17 cellular contexts compared by ENCODE assay signal in the genomic region with DNA sequence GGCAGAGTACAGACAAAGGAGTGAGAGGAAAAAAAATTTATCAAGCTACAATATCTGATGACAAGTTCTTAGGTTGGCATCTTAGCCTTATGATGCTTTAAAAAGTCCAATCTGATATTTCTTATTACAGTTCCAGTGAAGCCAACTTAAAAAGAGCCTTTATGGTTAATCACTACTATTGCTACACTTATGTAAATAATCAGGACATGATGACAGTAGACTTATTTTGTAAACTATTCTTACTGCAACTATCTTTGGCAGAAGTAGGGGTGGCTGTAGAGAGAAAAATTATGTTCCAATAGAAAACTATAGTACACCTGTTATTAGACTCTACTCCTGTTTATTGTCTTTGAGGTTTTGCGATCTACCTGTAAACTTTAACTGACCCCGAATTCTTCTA. TPM values are rescaled to one million over a fixed set of nuclear protein-coding genes. Genes with fewer than 3 reads are reported as not detected.
DNase-seq lines count a peak whose midpoint lies in the region; ATAC-seq, FAIRE-seq and TF ChIP-seq lines count a peak whose summit lies in the region.
"Had no signal": no experiment of that assay in that cellular context is flagged by ENCODE, and none has a peak within 500 bp of the region (broad histone marks: within the 10 kb centered on the region; RNA-seq: fewer than 3 reads in every experiment).

No MANE protein-coding gene starts in this region.

- H3K36me3 ChIP-seq in right lobe of liver (no peaks in the 10 kb centered on the region), HepG2 (replicated peaks in 1 of 2; ENCODE audit: control insufficient read depth in 1 of 2, insufficient read depth in 2 of 2, low read length in 2 of 2) (no peaks in the 10 kb centered on the region), mesenchymal stem cell (ENCODE audit: control insufficient read depth in 1 of 2, insufficient read depth in 2 of 2, low read depth in 1 of 2, low read length in 2 of 2) (peaks cover 0 to 5% of the 10 kb centered on the region in 2 experiments)

- ATAC-seq in right lobe of liver (peak; percentile 28 to 78 (median 60)), HepG2 (no peak), GM19452 (IDR thresholded peaks at IDR 0.05; ENCODE audit: unreplicated experiment) (no peak)
- no peak for ATAC-seq in activated naive CD8-positive, alpha-beta T cell treated with anti-CD3 and anti-CD28 coated beads, Interleukin-2, amount 50 U/mL, for 24 hours
- ATAC-seq: GM12878 had no signal

- H3K23ac ChIP-seq in mesenchymal stem cell (ENCODE audit: low read length in 2 of 2) = no peak overlapping the region

- H2BK120ac ChIP-seq in mesenchymal stem cell (ENCODE audit: low read depth, low read length) = no peak overlapping the region

- no peak for TF ChIP-seq RAD21 in HepG2 (CRISPR knock-in tag; IDR thresholded peaks at IDR 0.05)

- intact Hi-C loops in right lobe of liver (cut with DNase I) = no loop called here
- intact Hi-C loops in HepG2 (cut with micrococcal nuclease; ENCODE audit: unreplicated experiment) = no loop called here

- no peak for FAIRE-seq in HepG2 (lab: Jason Lieb, UNC)
- FAIRE-seq: GM12878, GM18507 had no signal

- POLR2A ChIA-PET in HepG2 (lab: Yijun Ruan, JAX) = no interaction called here

- H2BK15ac ChIP-seq in mesenchymal stem cell (ENCODE audit: low read depth, poor library complexity, severe bottlenecking) = no peak overlapping the region

- TF ChIP-seq EP300 in HepG2 (IDR thresholded peaks at IDR 0.05; ENCODE audit: low read depth in 2 of 2, low read length in 2 of 2) = no peak
- TF ChIP-seq EP300 in HepG2 (CRISPR knock-in tag; IDR thresholded peaks at IDR 0.05; ENCODE audit: borderline replicate concordance) = no peak

- BruUV-seq in HepG2 (replicated peaks; lab: Mats Ljungman, UMichigan) = no TSS peak

- H3K4me1 ChIP-seq in right lobe of liver (peaks cover 0 to 28% (median 2%) of the 10 kb centered on the region in 4 donors), HepG2 (ENCODE audit: insufficient read depth, low read length) (no peaks in the 10 kb centered on the region), mesenchymal stem cell (ENCODE audit: control insufficient read depth, insufficient read depth, low read depth, low read length) (no peaks in the 10 kb centered on the region)
- H3K4me1 ChIP-seq: BLaER1 treated with 17β-estradiol and CSF1 and Interleukin-3, amounts not matched to agents 10 nM and 100 nM had no signal

- no peak overlapping the region for H4K91ac ChIP-seq in mesenchymal stem cell (ENCODE audit: low read length)

- no peaks in the 10 kb centered on the region for H3K79me1 ChIP-seq in mesenchymal stem cell (replicated peaks; ENCODE audit: low read length, poor library complexity, severe bottlenecking)

- TF ChIP-seq CTCF in right lobe of liver (IDR thresholded peaks at IDR 0.05) (no peak), HepG2 (CRISPR knock-in tag; IDR thresholded peaks at IDR 0.05) (no peak)

- no peak overlapping the region for H2BK12ac ChIP-seq in mesenchymal stem cell (ENCODE audit: low read length in 2 of 2)

- H3K4me2 ChIP-seq in HepG2 (ENCODE audit: low read depth, low read length) (no peak overlapping the region), mesenchymal stem cell (ENCODE audit: low read length, poor library complexity, severe bottlenecking) (no peak overlapping the region)
- H3K4me2 ChIP-seq: BLaER1 treated with 17β-estradiol and CSF1 and Interleukin-3, amounts not matched to agents 10 nM and 100 nM had no signal

- no peaks in the 10 kb centered on the region for H3K27me3 Mint-ChIP-seq in activated naive CD8-positive, alpha-beta T cell treated with anti-CD3 and anti-CD28 coated beads, Interleukin-2, amount 50 U/mL, for 24 hours
- H3K27me3 Mint-ChIP-seq: CD4-positive, CD25-positive, alpha-beta regulatory T cell had no signal

- CTCF ChIA-PET in HepG2 (lab: Yijun Ruan, JAX; ENCODE audit: low intra/inter-chr PET ratio, low total read pairs) = no interaction called here

- no peaks in the 10 kb centered on the region for H4K20me1 ChIP-seq in HepG2 (ENCODE audit: insufficient read depth, low read length)
- H4K20me1 ChIP-seq: BLaER1 treated with 17β-estradiol and CSF1 and Interleukin-3, amounts not matched to agents 10 nM and 100 nM had no signal

- H3K9me3 ChIP-seq in right lobe of liver (no peaks in the 10 kb centered on the region), HepG2 (ENCODE audit: low read length) (no peaks in the 10 kb centered on the region), mesenchymal stem cell (ENCODE audit: control insufficient read depth, low read length) (no peaks in the 10 kb centered on the region)

- no peak overlapping the region for H2AK5ac ChIP-seq in mesenchymal stem cell (ENCODE audit: low read length, severe bottlenecking)

- in situ Hi-C loops in HepG2 (cut with HindIII; ENCODE audit: extremely low pct_ligation_motif_present, low pct_unique_long_range_greater_than_20kb) = no loop called here

- H2AFZ ChIP-seq in HepG2 (ENCODE audit: low read length) (no peak overlapping the region), mesenchymal stem cell (ENCODE audit: low read depth, low read length) (no peak overlapping the region)

- no peak overlapping the region for H3K18ac ChIP-seq in mesenchymal stem cell (ENCODE audit: low read depth in 1 of 2, low read length in 2 of 2)

- no peaks in the 10 kb centered on the region for H3K79me2 ChIP-seq in HepG2 (ENCODE audit: insufficient read depth, low read length)

- H3K27me3 ChIP-seq in right lobe of liver (no peaks in the 10 kb centered on the region), HepG2 (ENCODE audit: control insufficient read depth in 1 of 2, insufficient read depth in 2 of 2, low read length in 2 of 2) (no peaks in the 10 kb centered on the region; a peak in 1 of 5 replicates), mesenchymal stem cell (ENCODE audit: control insufficient read depth in 1 of 2, insufficient read depth in 1 of 2, low read length in 2 of 2) (no peaks in the 10 kb centered on the region)
- H3K27me3 ChIP-seq: BLaER1 treated with 17β-estradiol and CSF1 and Interleukin-3, amounts not matched to agents 10 nM and 100 nM had no signal

- no peak overlapping the region for H3K14ac ChIP-seq in mesenchymal stem cell (ENCODE audit: low read length in 2 of 2)

- peaks cover 12% of the 10 kb centered on the region for H3K9me3 Mint-ChIP-seq in activated naive CD8-positive, alpha-beta T cell treated with anti-CD3 and anti-CD28 coated beads, Interleukin-2, amount 50 U/mL, for 24 hours
- H3K9me3 Mint-ChIP-seq: HFFc6 had no signal

- no peak for DNase-seq in right lobe of liver
- no peak for DNase-seq in HepG2 (ENCODE audit: low spot score)
- peak; percentile 8 for DNase-seq in amniotic epithelial cell (ENCODE audit: low read depth)
- peak; percentile 53 for DNase-seq in fibroblast of gingiva (ENCODE audit: low read depth)
- DNase-seq in mesenchymal stem cell = peak; percentile 17
- no peak for DNase-seq in activated naive CD8-positive, alpha-beta T cell treated with anti-CD3 and anti-CD28 coated beads, Interleukin-2, amount 50 U/mL, for 24 hours
- no peak for DNase-seq in activated CD4-positive, CD25-positive, alpha-beta regulatory T cell (lab: John Stamatoyannopoulos, UW)
- DNase-seq: 8988T; CD4-positive, CD25-positive, alpha-beta regulatory T cell; DMS 273 treated with DMSO at 0.1 percent for 48 hours; GOT3; H9; HFFc6 had no signal

- H3K4me3 ChIP-seq in right lobe of liver (no peak overlapping the region), HepG2 (replicated peaks in 1 of 3; ENCODE audit: insufficient read depth in 1 of 3, low read depth in 2 of 3, low read length in 3 of 3) (no peak overlapping the region), mesenchymal stem cell (ENCODE audit: insufficient read depth in 1 of 2, low read depth in 1 of 2, low read length in 2 of 2) (no peak overlapping the region)
- H3K4me3 ChIP-seq: BLaER1 treated with 17β-estradiol and CSF1 and Interleukin-3, amounts not matched to agents 10 nM and 100 nM; GM12878 had no signal

- no peak overlapping the region for H2BK5ac ChIP-seq in mesenchymal stem cell (ENCODE audit: low read depth, low read length, poor library complexity, severe bottlenecking)

- no peaks in the 10 kb centered on the region for H3K4me1 Mint-ChIP-seq in activated naive CD8-positive, alpha-beta T cell treated with anti-CD3 and anti-CD28 coated beads, Interleukin-2, amount 50 U/mL, for 24 hours

- no peak overlapping the region for H4K8ac ChIP-seq in mesenchymal stem cell (ENCODE audit: low read length)

- H3K4ac ChIP-seq in mesenchymal stem cell (ENCODE audit: low read depth in 1 of 2, low read length in 2 of 2) = no peak overlapping the region

- no peak overlapping the region for H3K27ac Mint-ChIP-seq in activated naive CD8-positive, alpha-beta T cell treated with anti-CD3 and anti-CD28 coated beads, Interleukin-2, amount 50 U/mL, for 24 hours
- H3K27ac Mint-ChIP-seq: CD4-positive, CD25-positive, alpha-beta regulatory T cell; HFFc6 had no signal

- 61% methylated on average over 2 of the region's 2 CpGs for WGBS in right lobe of liver (ENCODE audit: insufficient coverage, low coverage, low lambda C conversion rate, missing lambda C conversion rate)
- 94% methylated on average over 2 of the region's 2 CpGs for WGBS in HepG2 (ENCODE audit: low lambda C conversion rate)
- 95% methylated on average over 2 of the region's 2 CpGs for WGBS in mesenchymal stem cell

- TF ChIP-seq POLR2A in right lobe of liver (IDR thresholded peaks at IDR 0.05) = no peak
- TF ChIP-seq POLR2A in HepG2 (IDR thresholded peaks at IDR 0.05; ENCODE audit: insufficient read depth in 1 of 2, low read depth in 2 of 2, low read length in 2 of 2) = no peak

- H3K27ac ChIP-seq in right lobe of liver (no peak overlapping the region), HepG2 (ENCODE audit: extremely low read length, insufficient read depth, low read length) (no peak overlapping the region), mesenchymal stem cell (ENCODE audit: low read length, poor library complexity, severe bottlenecking) (no peak overlapping the region)
- H3K27ac ChIP-seq: BLaER1 treated with 17β-estradiol and CSF1 and Interleukin-3, amounts not matched to agents 10 nM and 100 nM had no signal

- no peak overlapping the region for H3K9ac ChIP-seq in HepG2 (ENCODE audit: insufficient read depth, low read depth, low read length)
- H3K9ac ChIP-seq in mesenchymal stem cell (ENCODE audit: low read length) = no peak overlapping the region
- H3K9ac ChIP-seq: BLaER1 treated with 17β-estradiol and CSF1 and Interleukin-3, amounts not matched to agents 10 nM and 100 nM had no signal

- peaks cover 34% of the 10 kb centered on the region for H3K36me3 Mint-ChIP-seq in activated naive CD8-positive, alpha-beta T cell treated with anti-CD3 and anti-CD28 coated beads, Interleukin-2, amount 50 U/mL, for 24 hours (ENCODE audit: low read depth)

- no peak overlapping the region for H3K4me3 Mint-ChIP-seq in activated naive CD8-positive, alpha-beta T cell treated with anti-CD3 and anti-CD28 coated beads, Interleukin-2, amount 50 U/mL, for 24 hours
- H3K4me3 Mint-ChIP-seq: CD4-positive, CD25-positive, alpha-beta regulatory T cell; H9; HFFc6 had no signal

RNA-seq across cellular contexts. Expression of a gene that starts 25.8 kb away (rescaled TPM):
- 1 to 10 TPM in 2 of 6 experiments, under 1 TPM in 3, not detected in 1; 0.26 to 1.3 (median 0.98) TPM for total RNA-seq in right lobe of liver
- 39.4 and 44.9 TPM in 2 replicates for total RNA-seq in HepG2 (2016; rRNA removed; fragmentation: Illumina TruSeq; extraction: Trizol)
- 3.3 and 3.9 TPM in 2 replicates for total RNA-seq in HepG2 (2016; cell fraction: cytosol; rRNA removed; fragmentation: Illumina TruSeq; extraction: Trizol; ENCODE audit: low read depth)
- total RNA-seq in HepG2 (2016; cell fraction: insoluble cytoplasmic fraction; rRNA removed; fragmentation: Illumina TruSeq; extraction: Trizol) = 40.5 and 48.2 TPM in 2 replicates
- total RNA-seq in HepG2 (2016; cell fraction: membrane; rRNA removed; fragmentation: Illumina TruSeq; extraction: Trizol) = 9.4 and 9.9 TPM in 2 replicates
- total RNA-seq in HepG2 (2016; cell fraction: nucleus; rRNA removed; fragmentation: Illumina TruSeq; extraction: Trizol) = 42.7 and 46.8 TPM in 2 replicates
- polyA plus RNA-seq in HepG2 (2011; rRNA removed) = 13.6 and 26.0 TPM in 2 replicates
- 7.1 and 7.6 TPM in 2 replicates for polyA plus RNA-seq in HepG2 (2011; cell fraction: cytosol; rRNA removed)
- polyA plus RNA-seq in HepG2 (2011; cell fraction: nucleus; rRNA removed) = 15.8 and 23.6 TPM in 2 replicates
- 7.8 and 20.7 TPM in 2 replicates for polyA plus RNA-seq in HepG2 (2012)
- polyA plus RNA-seq in HepG2 (2016; cell fraction: cytosol; fragmentation: Illumina TruSeq; extraction: Trizol; ENCODE audit: low read depth) = 1.7 and 2.1 TPM in 2 replicates
- 44.6 and 50.9 TPM in 2 replicates for polyA plus RNA-seq in HepG2 (2016; cell fraction: insoluble cytoplasmic fraction; fragmentation: Illumina TruSeq; extraction: Trizol; ENCODE audit: low read depth)
- polyA plus RNA-seq in HepG2 (2016; cell fraction: membrane; fragmentation: Illumina TruSeq; extraction: Trizol; ENCODE audit: low read depth) = 4.5 and 4.7 TPM in 2 replicates
- 62.5 and 67.7 TPM in 2 replicates for polyA plus RNA-seq in HepG2 (2016; cell fraction: nucleus; fragmentation: Illumina TruSeq; extraction: Trizol; ENCODE audit: insufficient read depth, low read depth)
- polyA minus RNA-seq in HepG2 (2011; rRNA and poly(A)+ RNA removed; ENCODE audit: low replicate concordance) = 3.0 and 12.4 TPM in 2 replicates
- 4.1 and 6.1 TPM in 2 replicates for polyA minus RNA-seq in HepG2 (2011; cell fraction: cytosol; rRNA and poly(A)+ RNA removed)
- polyA minus RNA-seq in HepG2 (2011; cell fraction: nucleus; rRNA and poly(A)+ RNA removed) = 26.4 and 37.1 TPM in 2 replicates
- 3.2 TPM for polyA plus RNA-seq in mesenchymal stem cell (2013, experiment 1 of 2)
- 3.3 TPM for polyA plus RNA-seq in mesenchymal stem cell (2013, experiment 2 of 2)

Comparison
In these comparisons a context has a peak if more than half of its experiments do, and no peak if none do; other contexts are left out.
1. ATAC-seq: peak in right lobe of liver (4 of 4); none in HepG2 (single experiment), activated naive CD8-positive, alpha-beta T cell treated with anti-CD3 and anti-CD28 coated beads, Interleukin-2, amount 50 U/mL, for 24 hours (single experiment) and GM19452 (single experiment).
2. DNase-seq: peak in amniotic epithelial cell (single experiment), fibroblast of gingiva (single experiment) and mesenchymal stem cell (single experiment); none in right lobe of liver (0 of 3), HepG2 (single experiment), activated naive CD8-positive, alpha-beta T cell treated with anti-CD3 and anti-CD28 coated beads, Interleukin-2, amount 50 U/mL, for 24 hours (single experiment) and activated CD4-positive, CD25-positive, alpha-beta regulatory T cell (0 of 4).